8 cellular contexts compared by ENCODE assay signal in the genomic region with DNA sequence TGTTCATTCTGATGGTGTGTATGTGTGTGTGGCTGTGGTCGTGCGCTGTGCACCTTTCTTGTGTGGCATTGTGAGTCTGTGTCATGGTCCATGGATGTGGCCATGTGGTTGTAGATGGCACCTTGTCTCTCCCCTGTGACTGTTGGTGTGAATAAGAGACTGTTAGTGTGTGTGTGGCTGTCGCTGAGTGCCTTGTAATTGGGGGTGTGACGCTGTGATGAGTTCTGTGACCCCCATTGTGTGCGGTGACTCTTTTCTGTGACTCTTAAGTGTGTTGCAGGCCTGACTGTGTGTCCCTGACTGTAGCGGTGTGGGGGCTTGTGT. TPM values are rescaled to one million over a fixed set of nuclear protein-coding genes. Genes with fewer than 3 reads are reported as not detected.
A peak's percentile ranks its signal among the peaks of the same experiment; 100 is the strongest.
DNase-seq lines count a peak whose midpoint lies in the region; ATAC-seq and TF ChIP-seq lines count a peak whose summit lies in the region.
"Had no signal": no experiment of that assay in that cellular context is flagged by ENCODE, and none has a peak within 500 bp of the region (broad histone marks: within the 10 kb centered on the region; RNA-seq: fewer than 3 reads in every experiment).

No MANE protein-coding gene starts in this region.

- H3K4me3 ChIP-seq in HUES48 (ENCODE audit: low read depth, low read length) (peak overlapping the region; percentile 58; the same call in 1 of the 2 replicates), iPS-20b (ENCODE audit: low read length) (peak overlapping the region; percentile 58)

- H3K4me3 Mint-ChIP-seq in activated T-helper 17 cell treated with anti-CD3 and anti-CD28 coated beads, Interleukin-2, amount 50 U/mL, for 72 hours, result peak overlapping the region; percentile 74
- H3K4me3 Mint-ChIP-seq in stimulated activated effector memory CD8-positive, alpha-beta T cell treated with anti-CD3 and anti-CD28 coated beads, Interleukin-12 subunit alpha, Interleukin-12 subunit beta, amount 100 ng/mL, for 72 hours, result peak overlapping the region; percentile 70

- H3K27me3 Mint-ChIP-seq in activated T-helper 17 cell treated with anti-CD3 and anti-CD28 coated beads, Interleukin-2, amount 50 U/mL, for 72 hours, result peaks cover 7% of the 10 kb centered on the region

- H3K4me1 ChIP-seq in HUES48 (ENCODE audit: control insufficient read depth, insufficient read depth, low read length) (peaks cover 8% of the 10 kb centered on the region; the same call in 1 of the 2 replicates), iPS-20b (ENCODE audit: insufficient read depth, low read length) (peaks cover 3% of the 10 kb centered on the region; the same call in 1 of the 2 replicates)

- H3K27me3 ChIP-seq in HUES48 (ENCODE audit: control insufficient read depth, insufficient read depth, low read length), result peaks cover 24% of the 10 kb centered on the region
- peaks cover 46% of the 10 kb centered on the region for H3K27me3 ChIP-seq in iPS-20b (ENCODE audit: insufficient read depth, low read length)

- no peak for ATAC-seq in activated T-helper 17 cell treated with anti-CD3 and anti-CD28 coated beads, Interleukin-2, amount 50 U/mL, for 72 hours (replicated peaks)
- ATAC-seq in stimulated activated effector memory CD8-positive, alpha-beta T cell treated with anti-CD3 and anti-CD28 coated beads, Interleukin-12 subunit alpha, Interleukin-12 subunit beta, amount 100 ng/mL, for 72 hours, result peak; percentile 35
- no peak for ATAC-seq in HG02981 (IDR thresholded peaks at IDR 0.05; ENCODE audit: unreplicated experiment)

- H3K4me1 Mint-ChIP-seq in activated T-helper 17 cell treated with anti-CD3 and anti-CD28 coated beads, Interleukin-2, amount 50 U/mL, for 72 hours, result peaks cover 11% of the 10 kb centered on the region
- peaks cover 16% of the 10 kb centered on the region for H3K4me1 Mint-ChIP-seq in stimulated activated effector memory CD8-positive, alpha-beta T cell treated with anti-CD3 and anti-CD28 coated beads, Interleukin-12 subunit alpha, Interleukin-12 subunit beta, amount 100 ng/mL, for 72 hours

- H3K27ac Mint-ChIP-seq in activated T-helper 17 cell treated with anti-CD3 and anti-CD28 coated beads, Interleukin-2, amount 50 U/mL, for 72 hours, result peak overlapping the region; percentile 73
- H3K27ac Mint-ChIP-seq in stimulated activated effector memory CD8-positive, alpha-beta T cell treated with anti-CD3 and anti-CD28 coated beads, Interleukin-12 subunit alpha, Interleukin-12 subunit beta, amount 100 ng/mL, for 72 hours, result peak overlapping the region; percentile 53

- H3K9ac ChIP-seq in HUES48 (ENCODE audit: low read depth, low read length) (no peak overlapping the region), iPS-20b (ENCODE audit: low read depth, low read length) (no peak overlapping the region)

- H3K9me3 Mint-ChIP-seq in activated T-helper 17 cell treated with anti-CD3 and anti-CD28 coated beads, Interleukin-2, amount 50 U/mL, for 72 hours, result no peaks in the 10 kb centered on the region
- H3K9me3 Mint-ChIP-seq in stimulated activated effector memory CD8-positive, alpha-beta T cell treated with anti-CD3 and anti-CD28 coated beads, Interleukin-12 subunit alpha, Interleukin-12 subunit beta, amount 100 ng/mL, for 72 hours, result no peaks in the 10 kb centered on the region

- TF ChIP-seq POLR2A in erythroblast (IDR thresholded peaks at IDR 0.05; ENCODE audit: low read length), result no peak

- H3K36me3 Mint-ChIP-seq in activated T-helper 17 cell treated with anti-CD3 and anti-CD28 coated beads, Interleukin-2, amount 50 U/mL, for 72 hours (ENCODE audit: low read depth), result no peaks in the 10 kb centered on the region
- H3K36me3 Mint-ChIP-seq in stimulated activated effector memory CD8-positive, alpha-beta T cell treated with anti-CD3 and anti-CD28 coated beads, Interleukin-12 subunit alpha, Interleukin-12 subunit beta, amount 100 ng/mL, for 72 hours, result no peaks in the 10 kb centered on the region

- H3K27ac ChIP-seq in HUES48 (ENCODE audit: low read depth, low read length) (no peak overlapping the region), iPS-20b (ENCODE audit: low read length) (no peak overlapping the region)

- no peaks in the 10 kb centered on the region for H3K36me3 ChIP-seq in HUES48 (ENCODE audit: control insufficient read depth, insufficient read depth, low read length)
- H3K36me3 ChIP-seq in iPS-20b (ENCODE audit: insufficient read depth, low read depth, low read length), result no peaks in the 10 kb centered on the region

- H3K9me3 ChIP-seq in HUES48 (ENCODE audit: control insufficient read depth, insufficient read depth, low read length) (no peaks in the 10 kb centered on the region), iPS-20b (ENCODE audit: insufficient read depth, low read depth, low read length) (no peaks in the 10 kb centered on the region)

- no peak for DNase-seq in stimulated activated effector memory CD8-positive, alpha-beta T cell treated with anti-CD3 and anti-CD28 coated beads, Interleukin-12 subunit alpha, Interleukin-12 subunit beta, amount 100 ng/mL, for 72 hours (ENCODE audit: low spot score in 2 of 2)
- DNase-seq in NCI-H187 treated with DMSO at 0.1 percent for 48 hours (lab: John Stamatoyannopoulos, UW) (no peak), erythroblast (lab: John Stamatoyannopoulos, UW) (no peak)
- DNase-seq: activated gamma-delta T cell had no signal

RNA-seq across cellular contexts. Expression of gene PLPPR2, which starts 0.8 kb away (rescaled TPM):
- 1 to 10 TPM; 2.9 to 9.7 TPM for total RNA-seq in activated T-helper 17 cell treated with anti-CD3 and anti-CD28 coated beads, Interleukin-2, amount 50 U/mL, for 72 hours

RNA-seq across cellular contexts. Expression of gene CCDC159, which starts 9.7 kb away (rescaled TPM):
- total RNA-seq in activated T-helper 17 cell treated with anti-CD3 and anti-CD28 coated beads, Interleukin-2, amount 50 U/mL, for 72 hours, result 10 to 100 TPM; 17.4 to 45.4 TPM

RNA-seq across cellular contexts. Expression of gene TMEM205, which starts 10.0 kb away (rescaled TPM):
- total RNA-seq in activated T-helper 17 cell treated with anti-CD3 and anti-CD28 coated beads, Interleukin-2, amount 50 U/mL, for 72 hours, result 10 to 100 TPM; 30.9 to 31.0 TPM

RNA-seq across cellular contexts. Expression of gene RAB3D, which starts 16.6 kb away (rescaled TPM):
- total RNA-seq in activated T-helper 17 cell treated with anti-CD3 and anti-CD28 coated beads, Interleukin-2, amount 50 U/mL, for 72 hours, result 10 to 100 TPM in 1 of 2 donors, 1 to 10 TPM in 1; 9.7 to 13.4 TPM

RNA-seq across cellular contexts. Expression of gene SWSAP1, which starts 18.4 kb away (rescaled TPM):
- 1 to 10 TPM; 1.5 to 2.4 TPM for total RNA-seq in activated T-helper 17 cell treated with anti-CD3 and anti-CD28 coated beads, Interleukin-2, amount 50 U/mL, for 72 hours
